17 cellular contexts compared by ENCODE assay signal in genomic region chr22:30877662-30878515, GRCh38.
A peak's percentile ranks its signal among the peaks of the same experiment; 100 is the strongest.
DNase-seq lines count a peak whose midpoint lies in the region; ATAC-seq and TF ChIP-seq lines count a peak whose summit lies in the region.
"Had no signal": no experiment of that assay in that cellular context is flagged by ENCODE, and none has a peak within 500 bp of the region (broad histone marks: within the 10 kb centered on the region; RNA-seq: fewer than 3 reads in every experiment).

No MANE protein-coding gene starts in this region.

- peak overlapping the region; percentile 4 for H2BK15ac ChIP-seq in mesenchymal stem cell (ENCODE audit: low read depth, poor library complexity, severe bottlenecking)

- H3K9me3 ChIP-seq in mesenchymal stem cell (ENCODE audit: control insufficient read depth, low read length) (no peaks in the 10 kb centered on the region), Peyer's patch (no peaks in the 10 kb centered on the region)

- H3K27me3 ChIP-seq in mesenchymal stem cell (ENCODE audit: control insufficient read depth in 1 of 2, insufficient read depth in 1 of 2, low read length in 2 of 2) (peaks cover 0 to 14% of the 10 kb centered on the region in 2 experiments), Peyer's patch (no peaks in the 10 kb centered on the region)

- H3K9ac ChIP-seq in mesenchymal stem cell (ENCODE audit: low read length), result no peak overlapping the region

- H3K4me1 ChIP-seq in mesenchymal stem cell (ENCODE audit: control insufficient read depth, insufficient read depth, low read depth, low read length) (peaks cover 3% of the 10 kb centered on the region), Peyer's patch (peaks cover 0 to 6% (median 0%) of the 10 kb centered on the region in 4 donors)

- H3K4ac ChIP-seq in mesenchymal stem cell (ENCODE audit: low read depth in 1 of 2, low read length in 2 of 2), result no peak overlapping the region

- no peaks in the 10 kb centered on the region for H3K79me1 ChIP-seq in mesenchymal stem cell (replicated peaks; ENCODE audit: low read length, poor library complexity, severe bottlenecking)

- H3K4me3 Mint-ChIP-seq in stimulated activated naive CD8-positive, alpha-beta T cell treated with anti-CD3 and anti-CD28 coated beads, Interleukin-15, amount 100 ng/mL, for 72 hours, result no peak overlapping the region
- H3K4me3 Mint-ChIP-seq in chondrocyte (ENCODE audit: unreplicated experiment), result no peak overlapping the region
- H3K4me3 Mint-ChIP-seq: activated T-helper 17 cell treated with anti-CD3 and anti-CD28 coated beads, Interleukin-2, amount 50 U/mL, for 72 hours; CD4-positive, alpha-beta T cell; nephron progenitor cell had no signal

- H3K9me3 Mint-ChIP-seq in stimulated activated naive CD8-positive, alpha-beta T cell treated with anti-CD3 and anti-CD28 coated beads, Interleukin-15, amount 100 ng/mL, for 72 hours, result no peaks in the 10 kb centered on the region
- no peaks in the 10 kb centered on the region for H3K9me3 Mint-ChIP-seq in chondrocyte (ENCODE audit: low read depth)
- H3K9me3 Mint-ChIP-seq: activated T-helper 17 cell treated with anti-CD3 and anti-CD28 coated beads, Interleukin-2, amount 50 U/mL, for 72 hours; CD4-positive, alpha-beta T cell; nephron progenitor cell had no signal

- TF ChIP-seq CTCF in chondrocyte (IDR thresholded peaks at IDR 0.05), result no peak
- TF ChIP-seq CTCF in lower leg skin (IDR thresholded peaks at IDR 0.05), result no peak
- TF ChIP-seq CTCF in Peyer's patch (IDR thresholded peaks at IDR 0.05), result no peak

- H3K27ac Mint-ChIP-seq in stimulated activated naive CD8-positive, alpha-beta T cell treated with anti-CD3 and anti-CD28 coated beads, Interleukin-15, amount 100 ng/mL, for 72 hours, result peak overlapping the region; percentile 36 to 52
- H3K27ac Mint-ChIP-seq in chondrocyte (ENCODE audit: unreplicated experiment), result no peak overlapping the region
- H3K27ac Mint-ChIP-seq: activated T-helper 17 cell treated with anti-CD3 and anti-CD28 coated beads, Interleukin-2, amount 50 U/mL, for 72 hours; CD4-positive, alpha-beta T cell; nephron progenitor cell had no signal

- no peak overlapping the region for H3K14ac ChIP-seq in mesenchymal stem cell (ENCODE audit: low read length in 2 of 2)

- intact Hi-C loops in lower leg skin (cut with DNase I; ENCODE audit: low total_unique reads), result no loop called here

- H3K23ac ChIP-seq in mesenchymal stem cell (ENCODE audit: low read length in 2 of 2), result no peak overlapping the region

- no peak overlapping the region for H3K4me2 ChIP-seq in mesenchymal stem cell (ENCODE audit: low read length, poor library complexity, severe bottlenecking)

- 88% methylated on average over 15 of the region's 15 CpGs for WGBS in mesenchymal stem cell
- 83 to 93% methylated on average over 14 to 15 of the region's 15 CpGs for WGBS in lower leg skin, 2 donors

- H3K27me3 Mint-ChIP-seq in stimulated activated naive CD8-positive, alpha-beta T cell treated with anti-CD3 and anti-CD28 coated beads, Interleukin-15, amount 100 ng/mL, for 72 hours, result no peaks in the 10 kb centered on the region
- no peaks in the 10 kb centered on the region for H3K27me3 Mint-ChIP-seq in chondrocyte (ENCODE audit: low read depth)
- H3K27me3 Mint-ChIP-seq: activated T-helper 17 cell treated with anti-CD3 and anti-CD28 coated beads, Interleukin-2, amount 50 U/mL, for 72 hours; CD4-positive, alpha-beta T cell had no signal

- H3K36me3 ChIP-seq in mesenchymal stem cell (ENCODE audit: control insufficient read depth in 1 of 2, insufficient read depth in 2 of 2, low read depth in 1 of 2, low read length in 2 of 2), result peaks cover 0 to 3% of the 10 kb centered on the region in 2 experiments
- H3K36me3 ChIP-seq in Peyer's patch, result no peaks in the 10 kb centered on the region

- H2AFZ ChIP-seq in mesenchymal stem cell (ENCODE audit: low read depth, low read length), result no peak overlapping the region

- no peak overlapping the region for H2BK12ac ChIP-seq in mesenchymal stem cell (ENCODE audit: low read length in 2 of 2)

- H3K4me3 ChIP-seq in mesenchymal stem cell (ENCODE audit: insufficient read depth in 1 of 2, low read depth in 1 of 2, low read length in 2 of 2) (no peak overlapping the region), lower leg skin (ENCODE audit: low read depth, poor library complexity, severe bottlenecking) (no peak overlapping the region), Peyer's patch (no peak overlapping the region)
- H3K4me3 ChIP-seq: coronary artery had no signal

- no peak overlapping the region for H4K8ac ChIP-seq in mesenchymal stem cell (ENCODE audit: low read length)

- H3K18ac ChIP-seq in mesenchymal stem cell (ENCODE audit: low read depth in 1 of 2, low read length in 2 of 2), result no peak overlapping the region

- H2BK120ac ChIP-seq in mesenchymal stem cell (ENCODE audit: low read depth, low read length), result no peak overlapping the region

- no peak overlapping the region for H2AK5ac ChIP-seq in mesenchymal stem cell (ENCODE audit: low read length, severe bottlenecking)

- H4K91ac ChIP-seq in mesenchymal stem cell (ENCODE audit: low read length), result peak overlapping the region; percentile 7

- ATAC-seq in stimulated activated naive CD8-positive, alpha-beta T cell treated with anti-CD3 and anti-CD28 coated beads, Interleukin-15, amount 100 ng/mL, for 72 hours, result no peak
- no peak for ATAC-seq in stimulated activated naive CD8-positive, alpha-beta T cell treated with anti-CD3 and anti-CD28 coated beads, Interleukin-15, Interleukin-2, amounts not matched to agents 100 U/mL and 50 U/mL, for 24 hours
- ATAC-seq: activated T-helper 17 cell treated with anti-CD3 and anti-CD28 coated beads, Interleukin-2, amount 50 U/mL, for 72 hours had no signal

- TF ChIP-seq POLR2A in lower leg skin (IDR thresholded peaks at IDR 0.05) (no peak), Peyer's patch (IDR thresholded peaks at IDR 0.05) (no peak)

- DNase-seq in stimulated activated naive CD8-positive, alpha-beta T cell treated with anti-CD3 and anti-CD28 coated beads, Interleukin-15, amount 100 ng/mL, for 72 hours, result no peak
- DNase-seq in stimulated activated naive CD8-positive, alpha-beta T cell treated with anti-CD3 and anti-CD28 coated beads, Interleukin-15, Interleukin-2, amounts not matched to agents 100 U/mL and 50 U/mL, for 24 hours, result no peak
- DNase-seq in chondrocyte (ENCODE audit: low spot score), result peak; percentile 68
- no peak for DNase-seq in mesenchymal stem cell
- DNase-seq in lower leg skin (ENCODE audit: low spot score in 2 of 2), result no peak
- no peak for DNase-seq in Peyer's patch
- no peak for DNase-seq in cerebellar nuclear complex (lab: John Stamatoyannopoulos, UW)
- no peak for DNase-seq in activated gamma-delta T cell treated with Interleukin-2 at 50 U/mL for 16 hours
- DNase-seq: activated CD4-positive, alpha-beta T cell treated with anti-CD3 and anti-CD28 coated beads for 1 hour; CD4-positive, alpha-beta T cell; DMS79; HCEC 1CT; Kasumi-1; NCI-H226; nephron progenitor cell had no signal

- H3K4me1 Mint-ChIP-seq in stimulated activated naive CD8-positive, alpha-beta T cell treated with anti-CD3 and anti-CD28 coated beads, Interleukin-15, amount 100 ng/mL, for 72 hours, result no peaks in the 10 kb centered on the region
- peaks cover 16% of the 10 kb centered on the region for H3K4me1 Mint-ChIP-seq in chondrocyte (ENCODE audit: low read depth)
- H3K4me1 Mint-ChIP-seq: activated T-helper 17 cell treated with anti-CD3 and anti-CD28 coated beads, Interleukin-2, amount 50 U/mL, for 72 hours had no signal

- H2BK5ac ChIP-seq in mesenchymal stem cell (ENCODE audit: low read depth, low read length, poor library complexity, severe bottlenecking), result no peak overlapping the region

- H3K27ac ChIP-seq in mesenchymal stem cell (ENCODE audit: low read length, poor library complexity, severe bottlenecking) (no peak overlapping the region), Peyer's patch (no peak overlapping the region)
- H3K27ac ChIP-seq: coronary artery had no signal

- no peaks in the 10 kb centered on the region for H3K36me3 Mint-ChIP-seq in chondrocyte (ENCODE audit: low read depth)
